In the genomic region with DNA sequence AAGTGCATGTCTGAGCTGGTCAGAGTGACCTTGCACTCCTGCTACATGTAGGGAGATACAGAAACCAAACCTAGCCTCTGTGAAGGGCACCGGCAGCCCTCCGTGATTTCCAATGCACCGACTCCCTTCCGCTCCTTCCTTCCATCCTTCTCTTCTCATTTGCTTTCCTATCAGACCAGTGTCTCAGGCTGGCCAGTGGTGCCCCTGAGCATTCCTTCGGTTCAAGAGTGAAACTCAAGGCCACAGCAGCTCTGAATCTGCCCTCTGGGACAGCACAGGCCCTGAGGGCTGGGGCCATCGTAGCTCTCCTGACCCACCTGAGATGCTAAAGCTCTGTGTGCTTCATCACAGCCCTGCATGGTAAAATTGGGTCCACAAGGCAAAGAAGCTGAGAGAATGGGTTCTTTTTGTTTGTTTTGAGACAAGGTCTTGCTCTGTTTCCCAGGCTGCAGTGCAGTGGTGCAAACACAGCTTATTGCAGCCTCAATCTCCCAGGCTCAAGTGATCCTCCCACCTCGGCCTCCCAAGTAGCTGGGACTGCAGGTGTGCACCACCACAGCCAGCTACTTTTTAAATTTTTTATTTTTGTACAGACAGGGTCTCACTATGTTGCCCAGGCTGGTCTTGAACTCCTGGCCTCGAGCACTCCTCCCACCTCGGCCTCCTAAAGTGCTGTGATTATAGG, we compare ENCODE assay signal across 1 cellular context.
TF ChIP-seq lines count a peak whose summit lies in the region.

No MANE protein-coding gene starts in this region.

TF ChIP-seq in WTC11, 78 proteins besides CTCF, POLR2A, EP300 and RAD21 (continued from another document):
- TF ChIP-seq, protein P1, sequence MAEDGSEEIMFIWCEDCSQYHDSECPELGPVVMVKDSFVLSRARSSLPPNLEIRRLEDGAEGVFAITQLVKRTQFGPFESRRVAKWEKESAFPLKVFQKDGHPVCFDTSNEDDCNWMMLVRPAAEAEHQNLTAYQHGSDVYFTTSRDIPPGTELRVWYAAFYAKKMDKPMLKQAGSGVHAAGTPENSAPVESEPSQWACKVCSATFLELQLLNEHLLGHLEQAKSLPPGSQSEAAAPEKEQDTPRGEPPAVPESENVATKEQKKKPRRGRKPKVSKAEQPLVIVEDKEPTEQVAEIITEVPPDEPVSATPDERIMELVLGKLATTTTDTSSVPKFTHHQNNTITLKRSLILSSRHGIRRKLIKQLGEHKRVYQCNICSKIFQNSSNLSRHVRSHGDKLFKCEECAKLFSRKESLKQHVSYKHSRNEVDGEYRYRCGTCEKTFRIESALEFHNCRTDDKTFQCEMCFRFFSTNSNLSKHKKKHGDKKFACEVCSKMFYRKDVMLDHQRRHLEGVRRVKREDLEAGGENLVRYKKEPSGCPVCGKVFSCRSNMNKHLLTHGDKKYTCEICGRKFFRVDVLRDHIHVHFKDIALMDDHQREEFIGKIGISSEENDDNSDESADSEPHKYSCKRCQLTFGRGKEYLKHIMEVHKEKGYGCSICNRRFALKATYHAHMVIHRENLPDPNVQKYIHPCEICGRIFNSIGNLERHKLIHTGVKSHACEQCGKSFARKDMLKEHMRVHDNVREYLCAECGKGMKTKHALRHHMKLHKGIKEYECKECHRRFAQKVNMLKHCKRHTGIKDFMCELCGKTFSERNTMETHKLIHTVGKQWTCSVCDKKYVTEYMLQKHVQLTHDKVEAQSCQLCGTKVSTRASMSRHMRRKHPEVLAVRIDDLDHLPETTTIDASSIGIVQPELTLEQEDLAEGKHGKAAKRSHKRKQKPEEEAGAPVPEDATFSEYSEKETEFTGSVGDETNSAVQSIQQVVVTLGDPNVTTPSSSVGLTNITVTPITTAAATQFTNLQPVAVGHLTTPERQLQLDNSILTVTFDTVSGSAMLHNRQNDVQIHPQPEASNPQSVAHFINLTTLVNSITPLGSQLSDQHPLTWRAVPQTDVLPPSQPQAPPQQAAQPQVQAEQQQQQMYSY (CRISPR knock-in tag; IDR thresholded peaks at IDR 0.05), result peak; percentile 96
TF ChIP-seq in WTC11: peak in this region for 1.
